In genomic region chr10:72215611-72216549, GRCh38 we compare ENCODE assay signal across 1 cellular context.
TF ChIP-seq lines count a peak whose summit lies in the region.

Gene ANAPC16, plus strand, starts transcription at chr10:72216012. Its CDS starts 7,903 bp downstream, at chr10:72223915.
Gene ASCC1, minus strand, starts transcription at chr10:72216276. Its CDS starts 2,978 bp downstream, at chr10:72213298.

TF ChIP-seq in HepG2, 621 proteins besides CTCF, POLR2A, EP300 and RAD21 (continued from another document and continues in another):
- TF ChIP-seq, protein P1, sequence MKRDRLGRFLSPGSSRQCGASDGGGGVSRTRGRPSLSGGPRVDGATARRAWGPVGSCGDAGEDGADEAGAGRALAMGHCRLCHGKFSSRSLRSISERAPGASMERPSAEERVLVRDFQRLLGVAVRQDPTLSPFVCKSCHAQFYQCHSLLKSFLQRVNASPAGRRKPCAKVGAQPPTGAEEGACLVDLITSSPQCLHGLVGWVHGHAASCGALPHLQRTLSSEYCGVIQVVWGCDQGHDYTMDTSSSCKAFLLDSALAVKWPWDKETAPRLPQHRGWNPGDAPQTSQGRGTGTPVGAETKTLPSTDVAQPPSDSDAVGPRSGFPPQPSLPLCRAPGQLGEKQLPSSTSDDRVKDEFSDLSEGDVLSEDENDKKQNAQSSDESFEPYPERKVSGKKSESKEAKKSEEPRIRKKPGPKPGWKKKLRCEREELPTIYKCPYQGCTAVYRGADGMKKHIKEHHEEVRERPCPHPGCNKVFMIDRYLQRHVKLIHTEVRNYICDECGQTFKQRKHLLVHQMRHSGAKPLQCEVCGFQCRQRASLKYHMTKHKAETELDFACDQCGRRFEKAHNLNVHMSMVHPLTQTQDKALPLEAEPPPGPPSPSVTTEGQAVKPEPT (CRISPR knock-in tag; IDR thresholded peaks at IDR 0.05; ENCODE audit: low read depth), result peak; percentile 96
- TF ChIP-seq HNRNPLL (IDR thresholded peaks at IDR 0.05; ENCODE audit: low read depth, low read length, poor library complexity, severe bottlenecking) (peak; percentile 99), ZBTB7A (CRISPR knock-in tag; IDR thresholded peaks at IDR 0.05) (no peak), ZNF703 (CRISPR knock-in tag; IDR thresholded peaks at IDR 0.05; ENCODE audit: borderline replicate concordance) (no peak), IKZF1 (IDR thresholded peaks at IDR 0.05) (no peak), KDM6A (CRISPR knock-in tag; IDR thresholded peaks at IDR 0.05; ENCODE audit: low read depth) (no peak), SMYD3 (CRISPR knock-in tag; IDR thresholded peaks at IDR 0.05) (peak; percentile 91), NFE2 (CRISPR knock-in tag; IDR thresholded peaks at IDR 0.05) (no peak), ZNF589 (CRISPR knock-in tag; conservative IDR thresholded peaks at IDR 0.05) (peak; percentile 83), BRD4 (CRISPR knock-in tag; IDR thresholded peaks at IDR 0.05) (peak; percentile 77; the same call in 1 of the 2 replicates), RCOR2 (CRISPR knock-in tag; IDR thresholded peaks at IDR 0.05) (no peak), SRSF1 (optimal IDR thresholded peaks at IDR 0.05; ENCODE audit: low read depth, low read length) (peak; percentile 66), ZNF232 (CRISPR knock-in tag; IDR thresholded peaks at IDR 0.05; ENCODE audit: borderline replicate concordance) (peak; percentile 93; the same call in 1 of the 2 replicates), SRY (CRISPR knock-in tag; IDR thresholded peaks at IDR 0.05) (peak; percentile 78; the same call in 1 of the 2 replicates), ZGPAT (CRISPR knock-in tag; IDR thresholded peaks at IDR 0.05) (peak; percentile 93), LBX2 (CRISPR knock-in tag; IDR thresholded peaks at IDR 0.05; ENCODE audit: borderline replicate concordance) (0 out of 2 replicates have a peak, but pooled peaks have one; percentile 78), HMG20A (CRISPR knock-in tag; IDR thresholded peaks at IDR 0.05; ENCODE audit: borderline replicate concordance) (0 out of 2 replicates have a peak, but pooled peaks have one; percentile 48), TCF7L2 (IDR thresholded peaks at IDR 0.05; ENCODE audit: low read depth, low read length) (no peak), HDAC6 (IDR thresholded peaks at IDR 0.05; ENCODE audit: low read depth, low read length) (no peak), NAIF1 (CRISPR knock-in tag; IDR thresholded peaks at IDR 0.05; ENCODE audit: borderline replicate concordance) (peak; percentile 97), CHD4 (IDR thresholded peaks at IDR 0.05; ENCODE audit: borderline replicate concordance, low read length) (no peak), ZFP82 (CRISPR knock-in tag; IDR thresholded peaks at IDR 0.05; ENCODE audit: borderline replicate concordance) (peak; percentile 84; the same call in 1 of the 2 replicates), IRF2 (CRISPR knock-in tag; IDR thresholded peaks at IDR 0.05) (peak; percentile 74; the same call in 1 of the 2 replicates), AGO1 (IDR thresholded peaks at IDR 0.05; ENCODE audit: low read depth, low read length, poor library complexity, severe bottlenecking) (peak; percentile 20), ZNF562 (CRISPR knock-in tag; IDR thresholded peaks at IDR 0.05; ENCODE audit: borderline replicate concordance) (no peak), ZMAT3 (CRISPR knock-in tag; conservative IDR thresholded peaks at IDR 0.05) (no peak), SNAPC5 (CRISPR knock-in tag; IDR thresholded peaks at IDR 0.05; ENCODE audit: borderline replicate concordance) (peak; percentile 74; the same call in 1 of the 2 replicates), ZNF121 (CRISPR knock-in tag; IDR thresholded peaks at IDR 0.05) (no peak)
- TF ChIP-seq, protein P2, sequence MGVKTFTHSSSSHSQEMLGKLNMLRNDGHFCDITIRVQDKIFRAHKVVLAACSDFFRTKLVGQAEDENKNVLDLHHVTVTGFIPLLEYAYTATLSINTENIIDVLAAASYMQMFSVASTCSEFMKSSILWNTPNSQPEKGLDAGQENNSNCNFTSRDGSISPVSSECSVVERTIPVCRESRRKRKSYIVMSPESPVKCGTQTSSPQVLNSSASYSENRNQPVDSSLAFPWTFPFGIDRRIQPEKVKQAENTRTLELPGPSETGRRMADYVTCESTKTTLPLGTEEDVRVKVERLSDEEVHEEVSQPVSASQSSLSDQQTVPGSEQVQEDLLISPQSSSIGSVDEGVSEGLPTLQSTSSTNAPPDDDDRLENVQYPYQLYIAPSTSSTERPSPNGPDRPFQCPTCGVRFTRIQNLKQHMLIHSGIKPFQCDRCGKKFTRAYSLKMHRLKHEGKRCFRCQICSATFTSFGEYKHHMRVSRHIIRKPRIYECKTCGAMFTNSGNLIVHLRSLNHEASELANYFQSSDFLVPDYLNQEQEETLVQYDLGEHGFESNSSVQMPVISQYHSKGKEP (CRISPR knock-in tag; IDR thresholded peaks at IDR 0.05), result 0 out of 2 replicates have a peak, but pooled peaks have one; percentile 64
- TF ChIP-seq, protein P3, sequence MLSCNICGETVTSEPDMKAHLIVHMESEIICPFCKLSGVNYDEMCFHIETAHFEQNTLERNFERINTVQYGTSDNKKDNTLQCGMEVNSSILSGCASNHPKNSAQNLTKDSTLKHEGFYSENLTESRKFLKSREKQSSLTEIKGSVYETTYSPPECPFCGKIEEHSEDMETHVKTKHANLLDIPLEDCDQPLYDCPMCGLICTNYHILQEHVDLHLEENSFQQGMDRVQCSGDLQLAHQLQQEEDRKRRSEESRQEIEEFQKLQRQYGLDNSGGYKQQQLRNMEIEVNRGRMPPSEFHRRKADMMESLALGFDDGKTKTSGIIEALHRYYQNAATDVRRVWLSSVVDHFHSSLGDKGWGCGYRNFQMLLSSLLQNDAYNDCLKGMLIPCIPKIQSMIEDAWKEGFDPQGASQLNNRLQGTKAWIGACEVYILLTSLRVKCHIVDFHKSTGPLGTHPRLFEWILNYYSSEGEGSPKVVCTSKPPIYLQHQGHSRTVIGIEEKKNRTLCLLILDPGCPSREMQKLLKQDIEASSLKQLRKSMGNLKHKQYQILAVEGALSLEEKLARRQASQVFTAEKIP (CRISPR knock-in tag; IDR thresholded peaks at IDR 0.05; ENCODE audit: borderline replicate concordance), result no peak
- TF ChIP-seq, protein P4, sequence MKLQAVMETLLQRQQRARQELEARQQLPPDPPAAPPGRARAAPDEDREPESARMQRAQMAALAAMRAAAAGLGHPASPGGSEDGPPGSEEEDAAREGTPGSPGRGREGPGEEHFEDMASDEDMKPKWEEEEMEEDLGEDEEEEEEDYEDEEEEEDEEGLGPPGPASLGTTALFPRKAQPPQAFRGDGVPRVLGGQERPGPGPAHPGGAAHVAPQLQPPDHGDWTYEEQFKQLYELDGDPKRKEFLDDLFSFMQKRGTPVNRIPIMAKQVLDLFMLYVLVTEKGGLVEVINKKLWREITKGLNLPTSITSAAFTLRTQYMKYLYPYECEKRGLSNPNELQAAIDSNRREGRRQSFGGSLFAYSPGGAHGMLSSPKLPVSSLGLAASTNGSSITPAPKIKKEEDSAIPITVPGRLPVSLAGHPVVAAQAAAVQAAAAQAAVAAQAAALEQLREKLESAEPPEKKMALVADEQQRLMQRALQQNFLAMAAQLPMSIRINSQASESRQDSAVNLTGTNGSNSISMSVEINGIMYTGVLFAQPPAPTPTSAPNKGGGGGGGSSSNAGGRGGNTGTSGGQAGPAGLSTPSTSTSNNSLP (IDR thresholded peaks at IDR 0.05; ENCODE audit: low read depth, low read length), result peak; percentile 27; the same call in 1 of the 2 replicates
- TF ChIP-seq, protein P5, sequence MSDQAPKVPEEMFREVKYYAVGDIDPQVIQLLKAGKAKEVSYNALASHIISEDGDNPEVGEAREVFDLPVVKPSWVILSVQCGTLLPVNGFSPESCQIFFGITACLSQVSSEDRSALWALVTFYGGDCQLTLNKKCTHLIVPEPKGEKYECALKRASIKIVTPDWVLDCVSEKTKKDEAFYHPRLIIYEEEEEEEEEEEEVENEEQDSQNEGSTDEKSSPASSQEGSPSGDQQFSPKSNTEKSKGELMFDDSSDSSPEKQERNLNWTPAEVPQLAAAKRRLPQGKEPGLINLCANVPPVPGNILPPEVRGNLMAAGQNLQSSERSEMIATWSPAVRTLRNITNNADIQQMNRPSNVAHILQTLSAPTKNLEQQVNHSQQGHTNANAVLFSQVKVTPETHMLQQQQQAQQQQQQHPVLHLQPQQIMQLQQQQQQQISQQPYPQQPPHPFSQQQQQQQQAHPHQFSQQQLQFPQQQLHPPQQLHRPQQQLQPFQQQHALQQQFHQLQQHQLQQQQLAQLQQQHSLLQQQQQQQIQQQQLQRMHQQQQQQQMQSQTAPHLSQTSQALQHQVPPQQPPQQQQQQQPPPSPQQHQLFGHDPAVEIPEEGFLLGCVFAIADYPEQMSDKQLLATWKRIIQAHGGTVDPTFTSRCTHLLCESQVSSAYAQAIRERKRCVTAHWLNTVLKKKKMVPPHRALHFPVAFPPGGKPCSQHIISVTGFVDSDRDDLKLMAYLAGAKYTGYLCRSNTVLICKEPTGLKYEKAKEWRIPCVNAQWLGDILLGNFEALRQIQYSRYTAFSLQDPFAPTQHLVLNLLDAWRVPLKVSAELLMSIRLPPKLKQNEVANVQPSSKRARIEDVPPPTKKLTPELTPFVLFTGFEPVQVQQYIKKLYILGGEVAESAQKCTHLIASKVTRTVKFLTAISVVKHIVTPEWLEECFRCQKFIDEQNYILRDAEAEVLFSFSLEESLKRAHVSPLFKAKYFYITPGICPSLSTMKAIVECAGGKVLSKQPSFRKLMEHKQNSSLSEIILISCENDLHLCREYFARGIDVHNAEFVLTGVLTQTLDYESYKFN (CRISPR knock-in tag; conservative IDR thresholded peaks at IDR 0.05), result peak; percentile 64; the same call in 1 of the 2 replicates
- TF ChIP-seq, protein P6, sequence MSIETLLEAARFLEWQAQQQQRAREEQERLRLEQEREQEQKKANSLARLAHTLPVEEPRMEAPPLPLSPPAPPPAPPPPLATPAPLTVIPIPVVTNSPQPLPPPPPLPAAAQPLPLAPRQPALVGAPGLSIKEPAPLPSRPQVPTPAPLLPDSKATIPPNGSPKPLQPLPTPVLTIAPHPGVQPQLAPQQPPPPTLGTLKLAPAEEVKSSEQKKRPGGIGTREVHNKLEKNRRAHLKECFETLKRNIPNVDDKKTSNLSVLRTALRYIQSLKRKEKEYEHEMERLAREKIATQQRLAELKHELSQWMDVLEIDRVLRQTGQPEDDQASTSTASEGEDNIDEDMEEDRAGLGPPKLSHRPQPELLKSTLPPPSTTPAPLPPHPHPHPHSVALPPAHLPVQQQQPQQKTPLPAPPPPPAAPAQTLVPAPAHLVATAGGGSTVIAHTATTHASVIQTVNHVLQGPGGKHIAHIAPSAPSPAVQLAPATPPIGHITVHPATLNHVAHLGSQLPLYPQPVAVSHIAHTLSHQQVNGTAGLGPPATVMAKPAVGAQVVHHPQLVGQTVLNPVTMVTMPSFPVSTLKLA (IDR thresholded peaks at IDR 0.05), result peak; percentile 50
- TF ChIP-seq, protein P7, sequence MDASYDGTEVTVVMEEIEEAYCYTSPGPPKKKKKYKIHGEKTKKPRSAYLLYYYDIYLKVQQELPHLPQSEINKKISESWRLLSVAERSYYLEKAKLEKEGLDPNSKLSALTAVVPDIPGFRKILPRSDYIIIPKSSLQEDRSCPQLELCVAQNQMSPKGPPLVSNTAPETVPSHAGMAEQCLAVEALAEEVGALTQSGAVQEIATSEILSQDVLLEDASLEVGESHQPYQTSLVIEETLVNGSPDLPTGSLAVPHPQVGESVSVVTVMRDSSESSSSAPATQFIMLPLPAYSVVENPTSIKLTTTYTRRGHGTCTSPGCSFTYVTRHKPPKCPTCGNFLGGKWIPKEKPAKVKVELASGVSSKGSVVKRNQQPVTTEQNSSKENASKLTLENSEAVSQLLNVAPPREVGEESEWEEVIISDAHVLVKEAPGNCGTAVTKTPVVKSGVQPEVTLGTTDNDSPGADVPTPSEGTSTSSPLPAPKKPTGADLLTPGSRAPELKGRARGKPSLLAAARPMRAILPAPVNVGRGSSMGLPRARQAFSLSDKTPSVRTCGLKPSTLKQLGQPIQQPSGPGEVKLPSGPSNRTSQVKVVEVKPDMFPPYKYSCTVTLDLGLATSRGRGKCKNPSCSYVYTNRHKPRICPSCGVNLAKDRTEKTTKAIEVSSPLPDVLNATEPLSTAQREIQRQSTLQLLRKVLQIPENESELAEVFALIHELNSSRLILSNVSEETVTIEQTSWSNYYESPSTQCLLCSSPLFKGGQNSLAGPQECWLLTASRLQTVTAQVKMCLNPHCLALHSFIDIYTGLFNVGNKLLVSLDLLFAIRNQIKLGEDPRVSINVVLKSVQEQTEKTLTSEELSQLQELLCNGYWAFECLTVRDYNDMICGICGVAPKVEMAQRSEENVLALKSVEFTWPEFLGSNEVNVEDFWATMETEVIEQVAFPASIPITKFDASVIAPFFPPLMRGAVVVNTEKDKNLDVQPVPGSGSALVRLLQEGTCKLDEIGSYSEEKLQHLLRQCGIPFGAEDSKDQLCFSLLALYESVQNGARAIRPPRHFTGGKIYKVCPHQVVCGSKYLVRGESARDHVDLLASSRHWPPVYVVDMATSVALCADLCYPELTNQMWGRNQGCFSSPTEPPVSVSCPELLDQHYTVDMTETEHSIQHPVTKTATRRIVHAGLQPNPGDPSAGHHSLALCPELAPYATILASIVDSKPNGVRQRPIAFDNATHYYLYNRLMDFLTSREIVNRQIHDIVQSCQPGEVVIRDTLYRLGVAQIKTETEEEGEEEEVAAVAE (CRISPR knock-in tag; IDR thresholded peaks at IDR 0.05; ENCODE audit: borderline replicate concordance), result peak; percentile 50; the same call in 1 of the 2 replicates
- TF ChIP-seq, protein P8, sequence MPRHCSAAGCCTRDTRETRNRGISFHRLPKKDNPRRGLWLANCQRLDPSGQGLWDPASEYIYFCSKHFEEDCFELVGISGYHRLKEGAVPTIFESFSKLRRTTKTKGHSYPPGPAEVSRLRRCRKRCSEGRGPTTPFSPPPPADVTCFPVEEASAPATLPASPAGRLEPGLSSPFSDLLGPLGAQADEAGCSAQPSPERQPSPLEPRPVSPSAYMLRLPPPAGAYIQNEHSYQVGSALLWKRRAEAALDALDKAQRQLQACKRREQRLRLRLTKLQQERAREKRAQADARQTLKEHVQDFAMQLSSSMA (CRISPR knock-in tag; IDR thresholded peaks at IDR 0.05), result peak; percentile 15; the same call in 1 of the 2 replicates
